Comparison of ENCODE assay signal across 20 cellular contexts in the genomic region with DNA sequence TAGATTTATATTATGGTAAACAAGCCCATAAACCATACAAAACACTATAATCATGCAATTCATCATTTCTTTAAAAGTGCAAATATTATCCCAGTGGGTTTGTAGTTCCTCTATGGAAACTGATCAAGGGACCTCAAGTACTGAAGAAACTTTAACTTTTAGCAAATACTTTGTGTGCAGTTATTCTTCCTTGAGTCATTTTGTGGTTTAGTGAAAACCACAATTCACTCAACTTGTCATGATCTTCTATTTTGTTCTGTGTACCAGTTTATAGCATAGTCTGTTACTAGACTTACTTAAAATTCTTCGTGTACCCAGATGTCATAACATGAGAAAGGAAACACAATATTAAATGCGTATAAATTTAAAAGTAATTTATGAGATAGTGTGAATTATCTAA.
A peak's percentile ranks its signal among the peaks of the same experiment; 100 is the strongest.
DNase-seq lines count a peak whose midpoint lies in the region; ATAC-seq, FAIRE-seq and TF ChIP-seq lines count a peak whose summit lies in the region.
"Had no signal": no experiment of that assay in that cellular context is flagged by ENCODE, and none has a peak within 500 bp of the region (broad histone marks: within the 10 kb centered on the region; RNA-seq: fewer than 3 reads in every experiment).

No MANE protein-coding gene starts in this region.

- H3K4me3 ChIP-seq in bronchial epithelial cell (ENCODE audit: low read depth, low read length) (no peak overlapping the region), coronary artery (no peak overlapping the region)
- H3K4me3 ChIP-seq: gastroesophageal sphincter, psoas muscle, tibial artery had no signal

- DNase-seq in HTR-8/SVneo (ENCODE audit: insufficient read length, low spot score), result peak; percentile 10
- DNase-seq in OCI-M1 (lab: John Stamatoyannopoulos, UW), result peak; percentile 80
- peak; percentile 66 for DNase-seq in bronchial epithelial cell (ENCODE audit: low read depth)
- DNase-seq in non-pigmented ciliary epithelial cell (ENCODE audit: low read depth), result peak; percentile 34
- DNase-seq in Right ventricle myocardium inferior (ENCODE audit: missing footprints), result no peak
- DNase-seq in mucosa of gallbladder (ENCODE audit: low spot score), result no peak
- DNase-seq in coronary artery (ENCODE audit: low spot score), result no peak
- DNase-seq: activated effector memory CD4-positive, alpha-beta T cell treated with Interleukin-2 at 50 U/mL for 16 hours; brain microvascular endothelial cell; C1 segment of cervical spinal cord; effector CD8-positive, alpha-beta T cell; kidney; psoas muscle; Right ventricle myocardium superior; stimulated activated CD4-positive, alpha-beta T cell treated with anti-CD3 and anti-CD28 coated beads, Interleukin-1b, Interleukin-23, amount 100 ng/mL, for 48 hours; tibial artery had no signal

- no peak overlapping the region for H3K27ac ChIP-seq in coronary artery
- H3K27ac ChIP-seq: brain microvascular endothelial cell, gastroesophageal sphincter, psoas muscle, tibial artery had no signal

- ATAC-seq in Right ventricle myocardium inferior (no peak), GM21717 (IDR thresholded peaks at IDR 0.05; ENCODE audit: unreplicated experiment) (no peak)
- ATAC-seq: gastroesophageal sphincter, psoas muscle had no signal

- intact Hi-C loops in Right ventricle myocardium inferior (cut with DNase I), result no loop called here

- no peaks in the 10 kb centered on the region for H3K27me3 ChIP-seq in bronchial epithelial cell (ENCODE audit: control insufficient read depth, insufficient read depth, low read length)
- H3K27me3 ChIP-seq: brain microvascular endothelial cell, gastroesophageal sphincter, tibial artery had no signal

- H3K36me3 ChIP-seq in bronchial epithelial cell (ENCODE audit: control insufficient read depth, insufficient read depth, low read length), result no peaks in the 10 kb centered on the region
- H3K36me3 ChIP-seq: brain microvascular endothelial cell, gastroesophageal sphincter, tibial artery had no signal

- no peak for FAIRE-seq in HTR-8/SVneo (lab: Jason Lieb, UNC)
- FAIRE-seq in bronchial epithelial cell (lab: Jason Lieb, UNC), result no peak
- FAIRE-seq: GM12891, kidney, TTC549 had no signal

- no peak for TF ChIP-seq CTCF in bronchial epithelial cell (IDR thresholded peaks at IDR 0.05; ENCODE audit: insufficient read depth, low read length, severe bottlenecking)
- no peak for TF ChIP-seq CTCF in coronary artery (IDR thresholded peaks at IDR 0.05)

Comparison
In these comparisons a context has a peak if more than half of its experiments do, and no peak if none do; other contexts are left out.
1. DNase-seq: peak in HTR-8/SVneo (single experiment), OCI-M1 (single experiment), bronchial epithelial cell (single experiment) and non-pigmented ciliary epithelial cell (single experiment); none in Right ventricle myocardium inferior (single experiment), mucosa of gallbladder (single experiment) and coronary artery (single experiment).